11 cellular contexts compared by ENCODE assay signal in genomic region chr18:9918016-9918680, GRCh38. TPM values are rescaled to one million over a fixed set of nuclear protein-coding genes. Genes with fewer than 3 reads are reported as not detected.
DNase-seq lines count a peak whose midpoint lies in the region; ATAC-seq, FAIRE-seq and TF ChIP-seq lines count a peak whose summit lies in the region.
"Had no signal": no experiment of that assay in that cellular context is flagged by ENCODE, and none has a peak within 500 bp of the region (broad histone marks: within the 10 kb centered on the region; RNA-seq: fewer than 3 reads in every experiment).

No MANE protein-coding gene starts in this region.

- POLR2A ChIA-PET in HCT116 (lab: Charles Lee): no interaction called here

- H3K9me3 ChIP-seq in HCT116 (ENCODE audit: control insufficient read depth in 1 of 2, insufficient read depth in 1 of 2, low read depth in 1 of 2, low read length in 2 of 2): no peaks in the 10 kb centered on the region
- H3K9me3 ChIP-seq in SK-N-MC (ENCODE audit: low read depth, low read length): no peaks in the 10 kb centered on the region
- H3K9me3 ChIP-seq in small intestine (ENCODE audit: control insufficient read depth, low read depth): no peaks in the 10 kb centered on the region
- H3K9me3 ChIP-seq: colonic mucosa had no signal

- H2AFZ ChIP-seq in HCT116 (ENCODE audit: low read depth, low read length, poor library complexity, severe bottlenecking): no peak overlapping the region

- CTCF ChIA-PET in HCT116 (lab: Charles Lee): no interaction called here

- TF ChIP-seq POLR2A in HCT116 (IDR thresholded peaks at IDR 0.05; ENCODE audit: borderline replicate concordance, extremely low read depth, insufficient read depth, insufficient read length): no peak

- BruUV-seq in HCT116 (replicated peaks; lab: Mats Ljungman, UMichigan): no TSS peak

- no peak for TF ChIP-seq CTCF in HCT116 (IDR thresholded peaks at IDR 0.05 in 2 of 3, conservative IDR thresholded peaks at IDR 0.05 in 1 of 3; ENCODE audit: borderline replicate concordance in 1 of 3, insufficient read depth in 1 of 3, low read depth in 2 of 3, low read length in 2 of 3)
- TF ChIP-seq CTCF in fibroblast of the aortic adventitia (IDR thresholded peaks at IDR 0.05; ENCODE audit: insufficient read depth, low read length): no peak
- TF ChIP-seq CTCF in D721Med (IDR thresholded peaks at IDR 0.05; ENCODE audit: insufficient read depth, missing control alignments): no peak

- H3K27me3 ChIP-seq in HCT116 (ENCODE audit: insufficient read depth, low read length) (no peaks in the 10 kb centered on the region), small intestine (ENCODE audit: control insufficient read depth in 2 of 2, insufficient read depth in 2 of 2, low read length in 2 of 2) (no peaks in the 10 kb centered on the region)
- H3K27me3 ChIP-seq: colonic mucosa had no signal

- intact Hi-C loops in HCT116 (cut with micrococcal nuclease): loop anchor here (10.0 kb wide), 1 partner anchor 303 kb away; the partner anchor contains the start of gene PPP4R1

- H3K27ac ChIP-seq in HCT116 (ENCODE audit: low read depth, low read length) (peak overlapping the region; percentile 3; the same call in 1 of the 2 replicates), SK-N-MC (peak overlapping the region; percentile 29; the same call in 1 of the 2 replicates), small intestine (ENCODE audit: low read depth in 1 of 2, low read length in 1 of 2) (no peak overlapping the region)
- H3K27ac ChIP-seq: colonic mucosa had no signal

- H3K4me2 ChIP-seq in HCT116 (ENCODE audit: low read length): peak overlapping the region; percentile 42

- H4K20me1 ChIP-seq in HCT116 (ENCODE audit: insufficient read depth): peaks cover 65% of the 10 kb centered on the region

- no peak for TF ChIP-seq RAD21 in HCT116 (IDR thresholded peaks at IDR 0.05; ENCODE audit: low read depth)

- no peaks in the 10 kb centered on the region for H3K36me3 ChIP-seq in HCT116 (ENCODE audit: control insufficient read depth in 1 of 2, insufficient read depth in 2 of 2, low read length in 2 of 2)
- no peaks in the 10 kb centered on the region for H3K36me3 ChIP-seq in SK-N-MC (ENCODE audit: insufficient read depth, low read length)
- no peaks in the 10 kb centered on the region for H3K36me3 ChIP-seq in small intestine (ENCODE audit: control insufficient read depth in 2 of 2, insufficient read depth in 2 of 2, low read length in 2 of 2)
- H3K36me3 ChIP-seq: colonic mucosa had no signal

- RAD21 ChIA-PET in HCT116 (lab: Charles Lee; ENCODE audit: low non-redundant PET in 1 of 2, low total read pairs in 2 of 2, uncharacterized antibody in 2 of 2, unreplicated experiment in 2 of 2): no interaction called here

- H3K9me2 ChIP-seq in HCT116 (ENCODE audit: insufficient read depth): no peaks in the 10 kb centered on the region

- H3K4me3 ChIP-seq in HCT116 (replicated peaks in 1 of 2; ENCODE audit: low read depth in 1 of 2, low read length in 2 of 2): no peak overlapping the region
- peak overlapping the region; percentile 31 for H3K4me3 ChIP-seq in SK-N-MC
- H3K4me3 ChIP-seq in fibroblast of the aortic adventitia (ENCODE audit: low read depth, low read length): peak overlapping the region; percentile 32
- H3K4me3 ChIP-seq in small intestine (ENCODE audit: low read depth in 1 of 2, low read length in 2 of 2): no peak overlapping the region
- H3K4me3 ChIP-seq: colonic mucosa had no signal

- no peak for DNase-seq in HCT116 (ENCODE audit: low read depth, low spot score)
- no peak for DNase-seq in SK-N-MC (ENCODE audit: low read depth, low spot score)
- DNase-seq in fibroblast of the aortic adventitia (ENCODE audit: low read depth): peak; percentile 44
- peak; percentile 40 for DNase-seq in small intestine
- DNase-seq in D721Med (ENCODE audit: insufficient read length, low spot score): no peak
- DNase-seq: colonic mucosa, NCI-H1694 had no signal

- peak overlapping the region; percentile 22; the same call in 1 of the 2 replicates for H3K9ac ChIP-seq in HCT116 (ENCODE audit: low read length)
- no peak overlapping the region for H3K9ac ChIP-seq in SK-N-MC (ENCODE audit: insufficient read length)

- no peak for FAIRE-seq in small intestine (lab: Jason Lieb, UNC)
- no peak for FAIRE-seq in D721Med (lab: Jason Lieb, UNC)

- ATAC-seq in HCT116: no peak
- no peak for ATAC-seq in activated CD4-positive, CD25-positive, alpha-beta regulatory T cell treated with anti-CD3 and anti-CD28 coated beads, Interleukin-2, amount 50 U/mL, for 24 hours
- no peak for ATAC-seq in HG03095 (IDR thresholded peaks at IDR 0.05; ENCODE audit: unreplicated experiment)
- no peak for ATAC-seq in HG02759 (IDR thresholded peaks at IDR 0.05; ENCODE audit: unreplicated experiment)

- H3K79me2 ChIP-seq in HCT116 (ENCODE audit: insufficient read depth, low read length): peaks cover 86% of the 10 kb centered on the region

- WGBS in small intestine, 3 donors: 20 to 29% (median 22%) methylated on average over 2 of the region's 2 CpGs

- H3K4me1 ChIP-seq in HCT116 (ENCODE audit: control insufficient read depth in 1 of 2, insufficient read depth in 2 of 2, low read length in 2 of 2) (peaks cover 45 to 56% of the 10 kb centered on the region in 2 experiments), small intestine (ENCODE audit: control insufficient read depth in 2 of 2, insufficient read depth in 1 of 2, low read depth in 1 of 2, low read length in 1 of 2) (peaks cover 19 to 28% of the 10 kb centered on the region in 2 donors)

TF ChIP-seq in HCT116, 20 proteins besides CTCF, POLR2A, EP300 and RAD21 (continues in another document):
- TF ChIP-seq YY1 (IDR thresholded peaks at IDR 0.05; ENCODE audit: extremely low read depth, insufficient replicate concordance, low read depth, low read length) (no peak), POLR2AphosphoS5 (IDR thresholded peaks at IDR 0.05; ENCODE audit: low read depth, low read length) (no peak), FOSL1 (IDR thresholded peaks at IDR 0.05; ENCODE audit: low read depth) (no peak), CEBPB (IDR thresholded peaks at IDR 0.05; ENCODE audit: low read depth) (no peak), EZH2phosphoT487 (IDR thresholded peaks at IDR 0.05; ENCODE audit: borderline replicate concordance) (no peak), ZFX (IDR thresholded peaks at IDR 0.05) (no peak), JUND (IDR thresholded peaks at IDR 0.05) (no peak), MAX (IDR thresholded peaks at IDR 0.05) (no peak), TCF7L2 (IDR thresholded peaks at IDR 0.05; ENCODE audit: borderline replicate concordance, extremely low read depth, insufficient read depth, insufficient read length) (no peak), EGR1 (IDR thresholded peaks at IDR 0.05; ENCODE audit: low read depth) (no peak), CBX3 (IDR thresholded peaks at IDR 0.05; ENCODE audit: low read depth) (no peak), SRF (IDR thresholded peaks at IDR 0.05; ENCODE audit: low read depth) (no peak), ELF1 (IDR thresholded peaks at IDR 0.05; ENCODE audit: borderline replicate concordance, low read depth) (no peak)
- TF ChIP-seq, protein P1, sequence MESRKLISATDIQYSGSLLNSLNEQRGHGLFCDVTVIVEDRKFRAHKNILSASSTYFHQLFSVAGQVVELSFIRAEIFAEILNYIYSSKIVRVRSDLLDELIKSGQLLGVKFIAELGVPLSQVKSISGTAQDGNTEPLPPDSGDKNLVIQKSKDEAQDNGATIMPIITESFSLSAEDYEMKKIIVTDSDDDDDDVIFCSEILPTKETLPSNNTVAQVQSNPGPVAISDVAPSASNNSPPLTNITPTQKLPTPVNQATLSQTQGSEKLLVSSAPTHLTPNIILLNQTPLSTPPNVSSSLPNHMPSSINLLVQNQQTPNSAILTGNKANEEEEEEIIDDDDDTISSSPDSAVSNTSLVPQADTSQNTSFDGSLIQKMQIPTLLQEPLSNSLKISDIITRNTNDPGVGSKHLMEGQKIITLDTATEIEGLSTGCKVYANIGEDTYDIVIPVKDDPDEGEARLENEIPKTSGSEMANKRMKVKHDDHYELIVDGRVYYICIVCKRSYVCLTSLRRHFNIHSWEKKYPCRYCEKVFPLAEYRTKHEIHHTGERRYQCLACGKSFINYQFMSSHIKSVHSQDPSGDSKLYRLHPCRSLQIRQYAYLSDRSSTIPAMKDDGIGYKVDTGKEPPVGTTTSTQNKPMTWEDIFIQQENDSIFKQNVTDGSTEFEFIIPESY (IDR thresholded peaks at IDR 0.05; ENCODE audit: extremely low read depth, insufficient replicate concordance, low read length): no peak

RNA-seq across cellular contexts. Expression of gene VAPA, which starts 4.3 kb away (rescaled TPM):
- total RNA-seq in HCT116 (2021; ENCODE audit: unreplicated experiment) (295 TPM), fibroblast of the aortic adventitia (ENCODE audit: low replicate concordance) (324 and 436 TPM in 2 replicates)
- 170 and 206 TPM in 2 replicates for polyA plus RNA-seq in HCT116 (2012)
- 100 to 1,000 TPM; 129 to 165 (median 161) TPM for polyA plus RNA-seq in small intestine

RNA-seq across cellular contexts. Expression of gene TXNDC2, which starts 32.4 kb away (rescaled TPM):
- total RNA-seq in HCT116 (2021; ENCODE audit: unreplicated experiment): 0.12 TPM
- polyA plus RNA-seq in HCT116 (2012): 0.03 and 0.05 TPM in 2 replicates
- 0.16 and 0.27 TPM in 2 replicates for total RNA-seq in fibroblast of the aortic adventitia (ENCODE audit: low replicate concordance)
- polyA plus RNA-seq in small intestine: under 1 TPM in 1 of 3 donors, not detected in 2; 0.03 TPM
- total RNA-seq: colonic mucosa had no signal
- polyA plus RNA-seq: liver had no signal

Comparison
In these comparisons a context has a peak if more than half of its experiments do, and no peak if none do; other contexts are left out.
1. DNase-seq: peak in fibroblast of the aortic adventitia (single experiment) and small intestine (single experiment); none in HCT116 (single experiment), SK-N-MC (single experiment) and D721Med (single experiment).
2. H3K27ac ChIP-seq: peak in HCT116 (single experiment) and SK-N-MC (single experiment); none in small intestine (0 of 2).
3. H3K4me3 ChIP-seq: peak in SK-N-MC (single experiment) and fibroblast of the aortic adventitia (single experiment); none in HCT116 (0 of 2) and small intestine (0 of 2).